Comparison of ENCODE assay signal across 10 cellular contexts in genomic region chrY:20798351-20799049, GRCh38. TPM values are rescaled to one million over a fixed set of nuclear protein-coding genes. Genes with fewer than 3 reads are reported as not detected.
DNase-seq lines count a peak whose midpoint lies in the region; ATAC-seq lines count a peak whose summit lies in the region.
"Had no signal": no experiment of that assay in that cellular context is flagged by ENCODE, and none has a peak within 500 bp of the region (broad histone marks: within the 10 kb centered on the region; RNA-seq: fewer than 3 reads in every experiment).

No MANE protein-coding gene starts in this region.

- H3K27me3 Mint-ChIP-seq in activated T-cell treated with anti-CD3 and anti-CD28 coated beads, Interleukin-2, amount 50 U/mL, for 4 hours (ENCODE audit: low read depth): no peaks in the 10 kb centered on the region
- no peaks in the 10 kb centered on the region for H3K27me3 Mint-ChIP-seq in activated T-cell treated with anti-CD3 and anti-CD28 coated beads, Interleukin-2, amount 50 U/mL, for 24 hours
- H3K27me3 Mint-ChIP-seq in T-helper 17 cell: no peaks in the 10 kb centered on the region

- DNase-seq in activated T-cell treated with anti-CD3 and anti-CD28 coated beads, Interleukin-2, amount 50 U/mL, for 4 hours: no peak
- DNase-seq in activated T-cell treated with anti-CD3 and anti-CD28 coated beads, Interleukin-2, amount 50 U/mL, for 24 hours: no peak
- DNase-seq in T-helper 17 cell (no peak), OCI-M1 (lab: John Stamatoyannopoulos, UW) (no peak), 8988T (no peak), NCI-H2196 treated with DMSO at 0.1 percent for 48 hours (lab: John Stamatoyannopoulos, UW; ENCODE audit: unreplicated experiment) (no peak)
- DNase-seq in stimulated activated CD4-positive, alpha-beta T cell treated with anti-CD3 and anti-CD28 coated beads, TNF-alpha, amount 100 ng/mL, for 4 hours (ENCODE audit: low read depth in 3 of 3): peak in 2 of 3 experiments; percentile 0 to 1
- DNase-seq: MM.1S, NCI-H82 had no signal

- no peaks in the 10 kb centered on the region for H3K36me3 Mint-ChIP-seq in activated T-cell treated with anti-CD3 and anti-CD28 coated beads, Interleukin-2, amount 50 U/mL, for 4 hours (ENCODE audit: insufficient read depth)
- H3K36me3 Mint-ChIP-seq in activated T-cell treated with anti-CD3 and anti-CD28 coated beads, Interleukin-2, amount 50 U/mL, for 24 hours (ENCODE audit: low read depth): no peaks in the 10 kb centered on the region
- H3K36me3 Mint-ChIP-seq in T-helper 17 cell (ENCODE audit: low read depth): no peaks in the 10 kb centered on the region

- H3K27ac Mint-ChIP-seq in activated T-cell treated with anti-CD3 and anti-CD28 coated beads, Interleukin-2, amount 50 U/mL, for 24 hours: no peak overlapping the region
- peak overlapping the region; percentile 93 for H3K27ac Mint-ChIP-seq in T-helper 17 cell

- peak in 1 of 2 donors; percentile 46 for ATAC-seq in activated T-cell treated with anti-CD3 and anti-CD28 coated beads, Interleukin-2, amount 50 U/mL, for 4 hours
- ATAC-seq in HG02678 (IDR thresholded peaks at IDR 0.05; ENCODE audit: unreplicated experiment) (peak; percentile 91), T-helper 17 cell (peak; percentile 59)

- H3K4me3 Mint-ChIP-seq in activated T-cell treated with anti-CD3 and anti-CD28 coated beads, Interleukin-2, amount 50 U/mL, for 4 hours: peak overlapping the region; percentile 72
- no peak overlapping the region for H3K4me3 Mint-ChIP-seq in activated T-cell treated with anti-CD3 and anti-CD28 coated beads, Interleukin-2, amount 50 U/mL, for 24 hours
- H3K4me3 Mint-ChIP-seq in T-helper 17 cell: peak overlapping the region; percentile 93

- H3K4me1 Mint-ChIP-seq in activated T-cell treated with anti-CD3 and anti-CD28 coated beads, Interleukin-2, amount 50 U/mL, for 4 hours (ENCODE audit: low read depth): peaks cover 21% of the 10 kb centered on the region
- no peaks in the 10 kb centered on the region for H3K4me1 Mint-ChIP-seq in activated T-cell treated with anti-CD3 and anti-CD28 coated beads, Interleukin-2, amount 50 U/mL, for 24 hours (ENCODE audit: low read depth)
- H3K4me1 Mint-ChIP-seq in T-helper 17 cell: peaks cover 13% of the 10 kb centered on the region

- no peaks in the 10 kb centered on the region for H3K9me3 Mint-ChIP-seq in activated T-cell treated with anti-CD3 and anti-CD28 coated beads, Interleukin-2, amount 50 U/mL, for 4 hours
- H3K9me3 Mint-ChIP-seq in activated T-cell treated with anti-CD3 and anti-CD28 coated beads, Interleukin-2, amount 50 U/mL, for 24 hours: no peaks in the 10 kb centered on the region

- H3K9me3 ChIP-seq in T-helper 17 cell (ENCODE audit: control insufficient read depth, low read length, poor library complexity, severe bottlenecking): no peaks in the 10 kb centered on the region

RNA-seq across cellular contexts. Expression of gene RPS4Y2, which starts 42.6 kb away (rescaled TPM):
- total RNA-seq in activated T-cell treated with anti-CD3 and anti-CD28 coated beads, Interleukin-2, amount 50 U/mL, for 4 hours: not detected
- total RNA-seq in T-helper 17 cell: not detected

Comparison
In these comparisons a context has a peak if more than half of its experiments do, and no peak if none do; other contexts are left out.
1. DNase-seq: peak in stimulated activated CD4-positive, alpha-beta T cell treated with anti-CD3 and anti-CD28 coated beads, TNF-alpha, amount 100 ng/mL, for 4 hours (2 of 3); none in activated T-cell treated with anti-CD3 and anti-CD28 coated beads, Interleukin-2, amount 50 U/mL, for 4 hours (single experiment), activated T-cell treated with anti-CD3 and anti-CD28 coated beads, Interleukin-2, amount 50 U/mL, for 24 hours (single experiment), T-helper 17 cell (0 of 3), OCI-M1 (single experiment), 8988T (single experiment) and NCI-H2196 treated with DMSO at 0.1 percent for 48 hours (single experiment).